Comparison of ENCODE assay signal across 11 cellular contexts in genomic region chr5:100682625-100683024, GRCh38.
"Had no signal": no experiment of that assay in that cellular context is flagged by ENCODE, and none has a peak within 500 bp of the region (broad histone marks: within the 10 kb centered on the region; RNA-seq: fewer than 3 reads in every experiment).

No MANE protein-coding gene starts in this region.

- H3K4me3 Mint-ChIP-seq: GM23338, H9, HFFc6 had no signal

- DNase-seq: GM23248, GOT3, H7, H9, HCEC 1CT, HFFc6 had no signal

- H3K4me2 ChIP-seq: GM23338 had no signal

- H3K4me3 ChIP-seq: GM23248, GM23338, HAP-1 had no signal

- H3K4me1 ChIP-seq: HAP-1 had no signal

- ATAC-seq: GM23338, HCT116 had no signal

- H3K36me3 ChIP-seq: HAP-1 had no signal

- H3K27ac Mint-ChIP-seq: GM23338, H9, HFFc6 had no signal

- H3K4me1 Mint-ChIP-seq: GM23338, H9 had no signal

- H2AFZ ChIP-seq: GM23248, GM23338 had no signal

- H3K27ac ChIP-seq: GM23248 had no signal

- H3K9me3 ChIP-seq: HAP-1 had no signal

- H3K9ac ChIP-seq: GM23248 had no signal

- FAIRE-seq: H1, H54 had no signal
